ENCODE assay signal across 10 cellular contexts in genomic region chr3:55692295-55692957, GRCh38.
"Had no signal": no experiment of that assay in that cellular context is flagged by ENCODE, and none has a peak within 500 bp of the region (broad histone marks: within the 10 kb centered on the region; RNA-seq: fewer than 3 reads in every experiment).

No MANE protein-coding gene starts in this region.

- DNase-seq: activated effector memory CD4-positive, alpha-beta T cell treated with Interleukin-2 at 50 U/mL for 16 hours; esophagus squamous epithelium; head of caudate nucleus; left ventricle myocardium inferior; pancreas; stimulated activated CD4-positive, alpha-beta T cell treated with anti-CD3 and anti-CD28 coated beads, Interleukin-2, amount 100 ng/mL, for 48 hours; stimulated activated naive CD4-positive, alpha-beta T cell treated with Interleukin-2 at 50 U/mL for 16 hours had no signal

- H3K4me3 ChIP-seq: esophagus squamous epithelium, left ventricle myocardium inferior, pancreas had no signal

- H3K36me3 Mint-ChIP-seq: activated naive CD4-positive, alpha-beta T cell treated with anti-CD3 and anti-CD28 coated beads, Interleukin-2, amount 50 U/mL, for 24 hours; type B pancreatic cell had no signal

- H3K9me3 Mint-ChIP-seq: brain, type B pancreatic cell had no signal

- H3K27ac Mint-ChIP-seq: activated naive CD4-positive, alpha-beta T cell treated with anti-CD3 and anti-CD28 coated beads, Interleukin-2, amount 50 U/mL, for 24 hours; type B pancreatic cell had no signal

- H3K4me1 Mint-ChIP-seq: activated naive CD4-positive, alpha-beta T cell treated with anti-CD3 and anti-CD28 coated beads, Interleukin-2, amount 50 U/mL, for 24 hours had no signal

- H3K4me3 Mint-ChIP-seq: activated naive CD4-positive, alpha-beta T cell treated with anti-CD3 and anti-CD28 coated beads, Interleukin-2, amount 50 U/mL, for 24 hours; type B pancreatic cell had no signal
